ENCODE assay signal across 9 cellular contexts in the genomic region with DNA sequence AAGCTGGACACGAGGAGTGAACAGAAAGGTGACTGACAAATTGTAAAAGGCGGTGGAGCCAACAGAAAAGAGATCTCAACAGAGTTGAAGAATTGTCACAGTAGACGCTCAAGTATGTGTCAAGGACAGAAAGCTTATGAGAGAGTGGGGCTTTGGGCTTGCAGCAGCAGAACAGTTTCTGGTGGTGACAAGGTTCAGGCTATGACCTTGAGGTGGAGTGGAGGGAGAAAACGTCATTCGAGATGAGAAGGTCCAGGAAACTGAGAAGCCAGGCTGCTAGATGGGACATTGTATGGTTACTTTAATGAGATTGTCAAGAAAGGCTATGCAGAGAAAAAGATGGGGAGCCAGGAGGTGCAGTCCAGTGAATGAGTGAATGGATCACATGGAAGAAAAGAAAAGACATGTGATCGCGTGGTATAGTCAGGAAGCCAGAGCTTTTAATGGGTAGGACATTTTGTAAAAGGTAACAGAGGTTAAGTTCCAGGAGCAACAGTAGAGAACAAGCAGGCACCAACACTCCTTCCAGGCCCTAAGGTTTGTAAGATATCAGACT.
DNase-seq lines count a peak whose midpoint lies in the region; ATAC-seq and TF ChIP-seq lines count a peak whose summit lies in the region.
"Had no signal": no experiment of that assay in that cellular context is flagged by ENCODE, and none has a peak within 500 bp of the region (broad histone marks: within the 10 kb centered on the region; RNA-seq: fewer than 3 reads in every experiment).

No MANE protein-coding gene starts in this region.

- TF ChIP-seq POLR2A in heart left ventricle (IDR thresholded peaks at IDR 0.05) (no peak), upper lobe of left lung (IDR thresholded peaks at IDR 0.05) (no peak)

- H3K9me3 ChIP-seq in heart left ventricle, result peaks cover 0 to 3% (median 0%) of the 10 kb centered on the region in 12 donors
- no peaks in the 10 kb centered on the region for H3K9me3 ChIP-seq in lower lobe of right lung
- no peaks in the 10 kb centered on the region for H3K9me3 ChIP-seq in upper lobe of left lung

- H3K27ac ChIP-seq in heart left ventricle, result peak overlapping the region in 1 of 12 donors; percentile 40
- H3K27ac ChIP-seq in lower lobe of right lung, result peak overlapping the region; percentile 37
- H3K27ac ChIP-seq in upper lobe of left lung, result peak overlapping the region in 3 of 4 donors; percentile 17 to 48 (median 27)

- no peak for TF ChIP-seq EP300 in upper lobe of left lung (IDR thresholded peaks at IDR 0.05)

- CTCF ChIA-PET in T-cell (lab: Charles Lee), result interaction anchor here (0.5 to 2.8 kb wide), 8 partner anchors 29 to 533 kb away, joined by 3 to 12 read pairs (median 6); partner anchors contain the start of genes MBD5 (in 1 of the 2) and ORC4 (in 1 of the 2)
- CTCF ChIA-PET in HEK293T (lab: Yijun Ruan, JAX), result interaction anchor here (0.6 kb wide), 1 partner anchor 10 kb away, joined by 3 read pairs; no protein-coding TSS in a partner anchor

- ATAC-seq in heart left ventricle, result no peak
- no peak for ATAC-seq in left ventricle myocardium superior
- peak; percentile 48 to 55 (median 53) for ATAC-seq in T-cell (replicated peaks in 1 of 4)
- ATAC-seq in lower lobe of right lung, result no peak
- ATAC-seq in upper lobe of left lung (ENCODE audit: low FRiP score in 2 of 2), result no peak
- ATAC-seq in GM21390 (IDR thresholded peaks at IDR 0.05; ENCODE audit: unreplicated experiment), result no peak
- no peak for ATAC-seq in HG02938 (IDR thresholded peaks at IDR 0.05; ENCODE audit: unreplicated experiment)

- no peak overlapping the region for H3K27ac Mint-ChIP-seq in T-cell

- DNase-seq in heart left ventricle, result no peak
- no peak for DNase-seq in left ventricle myocardium superior
- peak in 2 of 34 experiments; percentile 15 to 19 for DNase-seq in T-cell
- no peak for DNase-seq in lower lobe of right lung
- no peak for DNase-seq in upper lobe of left lung
- DNase-seq in HEK293T (ENCODE audit: extremely low spot score), result no peak
- DNase-seq: NCI-H526 treated with DMSO at 0.1 percent for 48 hours had no signal

- H3K27me3 ChIP-seq in heart left ventricle (peaks cover 0 to 3% (median 0%) of the 10 kb centered on the region in 9 donors), lower lobe of right lung (ENCODE audit: low read depth) (no peaks in the 10 kb centered on the region), upper lobe of left lung (no peaks in the 10 kb centered on the region)

- H3K4me3 ChIP-seq in heart left ventricle (peak overlapping the region in 10 of 12 donors; percentile 28 to 55 (median 38)), lower lobe of right lung (peak overlapping the region; percentile 50), upper lobe of left lung (peak overlapping the region in 3 of 4 donors; percentile 30 to 51 (median 42))

- 70 to 79% (median 73%) methylated on average over 7 of the region's 7 CpGs for WGBS in heart left ventricle, 4 donors
- WGBS in upper lobe of left lung, 2 donors, result 64 to 69% methylated on average over 7 of the region's 7 CpGs

- H3K4me1 ChIP-seq in heart left ventricle, result peaks cover 0 to 17% (median 0%) of the 10 kb centered on the region in 12 donors
- H3K4me1 ChIP-seq in lower lobe of right lung, result no peaks in the 10 kb centered on the region
- H3K4me1 ChIP-seq in upper lobe of left lung, result no peaks in the 10 kb centered on the region

- H3K36me3 ChIP-seq in heart left ventricle (no peaks in the 10 kb centered on the region), lower lobe of right lung (no peaks in the 10 kb centered on the region), upper lobe of left lung (no peaks in the 10 kb centered on the region)

- intact Hi-C loops in heart left ventricle (cut with DNase I) (no loop called here), left ventricle myocardium superior (cut with micrococcal nuclease) (no loop called here), lower lobe of right lung (cut with DNase I) (no loop called here)

- no peak overlapping the region for H3K4me3 Mint-ChIP-seq in T-cell

- no peaks in the 10 kb centered on the region for H3K27me3 Mint-ChIP-seq in T-cell

- peaks cover 0 to 4% (median 2%) of the 10 kb centered on the region in 3 donors for H3K9me3 Mint-ChIP-seq in T-cell

- no peak for TF ChIP-seq CTCF in heart left ventricle (IDR thresholded peaks at IDR 0.05)
- no peak for TF ChIP-seq CTCF in lower lobe of right lung (IDR thresholded peaks at IDR 0.05)
- TF ChIP-seq CTCF in upper lobe of left lung (IDR thresholded peaks at IDR 0.05), result no peak

- H3K36me3 Mint-ChIP-seq in T-cell, result no peaks in the 10 kb centered on the region

- POLR2A ChIA-PET in T-cell (lab: Charles Lee) (interaction anchor here (1.0 to 1.8 kb wide), 3 partner anchors 29 to 93 kb away, joined by 3 to 8 read pairs (median 4); no protein-coding TSS in a partner anchor), HEK293T (lab: Yijun Ruan, JAX) (interaction anchor here (0.5 kb wide), 1 partner anchor 92 kb away, joined by 3 read pairs; no protein-coding TSS in a partner anchor)

- peaks cover 0 to 4% (median 0%) of the 10 kb centered on the region in 3 donors for H3K4me1 Mint-ChIP-seq in T-cell

TF ChIP-seq in HEK293T, 16 proteins besides CTCF, POLR2A, EP300 and RAD21:
- no peak for TF ChIP-seq SP1 (IDR thresholded peaks at IDR 0.05)
- no peak for TF ChIP-seq LEF1 (IDR thresholded peaks at IDR 0.05; ENCODE audit: borderline replicate concordance)
- TF ChIP-seq ELF4 (IDR thresholded peaks at IDR 0.05), result no peak
- no peak for TF ChIP-seq NFRKB (IDR thresholded peaks at IDR 0.05)
- TF ChIP-seq, protein P1, sequence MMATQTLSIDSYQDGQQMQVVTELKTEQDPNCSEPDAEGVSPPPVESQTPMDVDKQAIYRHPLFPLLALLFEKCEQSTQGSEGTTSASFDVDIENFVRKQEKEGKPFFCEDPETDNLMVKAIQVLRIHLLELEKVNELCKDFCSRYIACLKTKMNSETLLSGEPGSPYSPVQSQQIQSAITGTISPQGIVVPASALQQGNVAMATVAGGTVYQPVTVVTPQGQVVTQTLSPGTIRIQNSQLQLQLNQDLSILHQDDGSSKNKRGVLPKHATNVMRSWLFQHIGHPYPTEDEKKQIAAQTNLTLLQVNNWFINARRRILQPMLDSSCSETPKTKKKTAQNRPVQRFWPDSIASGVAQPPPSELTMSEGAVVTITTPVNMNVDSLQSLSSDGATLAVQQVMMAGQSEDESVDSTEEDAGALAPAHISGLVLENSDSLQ (IDR thresholded peaks at IDR 0.05), result no peak
- no peak for TF ChIP-seq SUZ12 (IDR thresholded peaks at IDR 0.05)
- TF ChIP-seq L3MBTL2 (conservative IDR thresholded peaks at IDR 0.05), result no peak
- no peak for TF ChIP-seq TARDBP (IDR thresholded peaks at IDR 0.05)
- TF ChIP-seq HDGF (IDR thresholded peaks at IDR 0.05; ENCODE audit: borderline replicate concordance), result no peak
- no peak for TF ChIP-seq FOXK2 (IDR thresholded peaks at IDR 0.05)
- no peak for TF ChIP-seq FOXA1 (IDR thresholded peaks at IDR 0.05)
- TF ChIP-seq ARNT (IDR thresholded peaks at IDR 0.05), result no peak
- TF ChIP-seq ZNF384 (IDR thresholded peaks at IDR 0.05), result no peak
- no peak for TF ChIP-seq BHLHE40 (IDR thresholded peaks at IDR 0.05; ENCODE audit: borderline replicate concordance)
- no peak for TF ChIP-seq FOXM1 (IDR thresholded peaks at IDR 0.05; ENCODE audit: borderline replicate concordance)
TF ChIP-seq in HEK293T: peak in this region for 0.

Comparison
In these comparisons a context has a peak if more than half of its experiments do, and no peak if none do; other contexts are left out.
1. ATAC-seq: peak in T-cell (4 of 4); none in heart left ventricle (0 of 4), left ventricle myocardium superior (single experiment), lower lobe of right lung (0 of 2), upper lobe of left lung (0 of 2), GM21390 (single experiment) and HG02938 (single experiment).
2. Peak in every context shown above with its lines, with median percentiles within 50 percentile points of each other: H3K4me3 ChIP-seq.